9 cellular contexts compared by ENCODE assay signal in the genomic region with DNA sequence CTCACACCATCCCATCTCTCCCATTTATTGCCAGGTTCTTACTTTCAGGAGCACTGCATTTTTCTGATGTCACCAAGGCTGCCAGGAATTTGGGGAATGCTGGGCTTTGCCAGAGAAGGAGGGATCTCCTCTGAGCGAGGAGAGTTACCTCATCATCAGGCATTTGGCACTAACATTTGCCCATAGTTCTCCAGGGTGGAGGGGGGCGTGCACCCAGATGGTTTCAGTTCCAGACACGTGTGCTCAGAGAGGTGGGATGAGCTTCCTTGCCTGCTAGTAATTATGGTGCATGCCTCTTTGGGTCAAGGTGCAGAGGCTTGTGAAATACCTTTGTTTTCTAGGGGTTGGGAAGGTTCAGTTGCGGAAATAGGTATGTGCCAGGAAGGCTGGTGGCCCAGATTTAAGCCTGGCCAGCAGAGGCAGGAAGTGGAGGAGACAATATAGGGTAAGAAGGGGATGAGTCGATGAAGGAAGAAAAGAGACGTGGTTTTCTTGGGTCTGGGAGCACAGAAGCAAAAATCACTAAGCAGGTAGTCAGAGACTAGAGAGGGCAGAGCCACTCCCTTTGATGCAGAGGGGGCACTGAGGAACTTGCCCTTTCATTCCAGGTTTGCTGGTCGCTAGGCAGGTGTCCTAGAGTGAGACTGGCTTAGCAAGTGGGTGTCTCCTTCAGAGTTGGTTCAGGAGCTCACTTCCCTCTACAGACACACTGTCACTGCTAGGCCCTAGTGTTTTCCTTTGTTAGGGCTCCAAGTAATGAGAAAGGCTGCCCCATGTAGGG. TPM values are rescaled to one million over a fixed set of nuclear protein-coding genes. Genes with fewer than 3 reads are reported as not detected.
DNase-seq lines count a peak whose midpoint lies in the region; ATAC-seq and TF ChIP-seq lines count a peak whose summit lies in the region.
"Had no signal": no experiment of that assay in that cellular context is flagged by ENCODE, and none has a peak within 500 bp of the region (broad histone marks: within the 10 kb centered on the region; RNA-seq: fewer than 3 reads in every experiment).

No MANE protein-coding gene starts in this region.

- H3K27ac Mint-ChIP-seq in activated CD4-positive, alpha-beta T cell treated with anti-CD3 and anti-CD28 coated beads, Interleukin-2, amount 10 ng/mL, durations not matched to agents 24 days and 14 days = no peak overlapping the region
- H3K27ac Mint-ChIP-seq: T-helper 1 cell treated with Interleukin-12 subunit alpha and Interleukin-12 subunit beta and Interleukin-4 antibody, amounts not matched to agents 30 μg/mL and 1 μg/mL, for 36 hours had no signal

- H3K36me3 Mint-ChIP-seq in activated CD4-positive, alpha-beta T cell treated with anti-CD3 and anti-CD28 coated beads, Interleukin-2, amount 10 ng/mL, durations not matched to agents 24 days and 14 days (ENCODE audit: low read depth) = no peaks in the 10 kb centered on the region

- peaks cover 45% of the 10 kb centered on the region for H3K4me1 ChIP-seq in ACC112 (ENCODE audit: control insufficient read depth, insufficient read depth, low read length, unreplicated experiment)
- H3K4me1 ChIP-seq in lower lobe of right lung = peaks cover 18% of the 10 kb centered on the region

- intact Hi-C loops in lower lobe of right lung (cut with DNase I) = no loop called here
- intact Hi-C loops in activated CD4-positive, alpha-beta T cell treated with anti-CD3 and anti-CD28 coated beads, Interleukin-2, amount 10 ng/mL, durations not matched to agents 24 days and 14 days (cut with micrococcal nuclease) = no loop called here

- no peak for TF ChIP-seq CTCF in LNCaP clone FGC (IDR thresholded peaks at IDR 0.05; ENCODE audit: control insufficient read depth, extremely low read depth, insufficient read depth)
- TF ChIP-seq CTCF in lower lobe of right lung (IDR thresholded peaks at IDR 0.05) = no peak

- no peaks in the 10 kb centered on the region for H3K9me3 ChIP-seq in lower lobe of right lung

- H3K79me2 ChIP-seq in ACC112 (ENCODE audit: control insufficient read depth, insufficient read depth, low read length, unreplicated experiment) = peaks cover 24% of the 10 kb centered on the region

- H3K4me3 ChIP-seq in ACC112 (ENCODE audit: low read depth, low read length) (peak overlapping the region; percentile 59), LNCaP clone FGC (ENCODE audit: low read depth, low read length) (no peak overlapping the region), lower lobe of right lung (no peak overlapping the region)

- H3K4me3 Mint-ChIP-seq in activated CD4-positive, alpha-beta T cell treated with anti-CD3 and anti-CD28 coated beads, Interleukin-2, amount 10 ng/mL, durations not matched to agents 24 days and 14 days = no peak overlapping the region
- H3K4me3 Mint-ChIP-seq: T-helper 1 cell treated with Interleukin-12 subunit alpha and Interleukin-12 subunit beta and Interleukin-4 antibody, amounts not matched to agents 30 μg/mL and 1 μg/mL, for 36 hours had no signal

- peaks cover 8% of the 10 kb centered on the region for H3K4me1 Mint-ChIP-seq in activated CD4-positive, alpha-beta T cell treated with anti-CD3 and anti-CD28 coated beads, Interleukin-2, amount 10 ng/mL, durations not matched to agents 24 days and 14 days

- DNase-seq in LNCaP clone FGC (ENCODE audit: low read depth) (peak; percentile 54), dedifferentiated amniotic fluid mesenchymal stem cell (ENCODE audit: extremely low spot score) (peak; percentile 94), lower lobe of right lung (peak; percentile 78)
- DNase-seq in stimulated activated CD4-positive, alpha-beta T cell treated with anti-CD3 and anti-CD28 coated beads, Interleukin-12 subunit alpha, Interleukin-12 subunit beta, amount 100 ng/mL, for 4 hours = no peak
- DNase-seq in activated CD4-positive, alpha-beta T cell treated with anti-CD3 and anti-CD28 coated beads, Interleukin-2, amount 10 ng/mL, durations not matched to agents 24 days and 14 days = no peak

- no peaks in the 10 kb centered on the region for H3K27me3 Mint-ChIP-seq in activated CD4-positive, alpha-beta T cell treated with anti-CD3 and anti-CD28 coated beads, Interleukin-2, amount 10 ng/mL, durations not matched to agents 24 days and 14 days

- no peak overlapping the region for H2AFZ ChIP-seq in ACC112 (ENCODE audit: low read length, unreplicated experiment)

- H3K36me3 ChIP-seq in ACC112 (ENCODE audit: insufficient read depth, low read length) = no peaks in the 10 kb centered on the region
- no peaks in the 10 kb centered on the region for H3K36me3 ChIP-seq in lower lobe of right lung

- peak; percentile 91 to 93 for ATAC-seq in lower lobe of right lung
- no peak for ATAC-seq in HG03139 (IDR thresholded peaks at IDR 0.05; ENCODE audit: unreplicated experiment)
- no peak for ATAC-seq in HG03175 (IDR thresholded peaks at IDR 0.05; ENCODE audit: unreplicated experiment)

- no peaks in the 10 kb centered on the region for H3K9me3 Mint-ChIP-seq in activated CD4-positive, alpha-beta T cell treated with anti-CD3 and anti-CD28 coated beads, Interleukin-2, amount 10 ng/mL, durations not matched to agents 24 days and 14 days
- H3K9me3 Mint-ChIP-seq: T-helper 1 cell treated with Interleukin-12 subunit alpha and Interleukin-12 subunit beta and Interleukin-4 antibody, amounts not matched to agents 30 μg/mL and 1 μg/mL, for 36 hours had no signal

- H3K27ac ChIP-seq in ACC112 (ENCODE audit: low read depth, low read length) = peak overlapping the region; percentile 53
- H3K27ac ChIP-seq in lower lobe of right lung = peak overlapping the region; percentile 58

- H3K27me3 ChIP-seq in ACC112 (ENCODE audit: insufficient read depth, low read length) (no peaks in the 10 kb centered on the region), lower lobe of right lung (ENCODE audit: low read depth) (no peaks in the 10 kb centered on the region)

RNA-seq across cellular contexts. Expression of gene TUFT1, which starts 7.2 kb away (rescaled TPM):
- total RNA-seq in lower lobe of right lung = 10.5 TPM
- 1.7 and 2.1 TPM in 2 replicates for total RNA-seq in activated CD4-positive, alpha-beta T cell treated with anti-CD3 and anti-CD28 coated beads, Interleukin-2, amount 10 ng/mL, durations not matched to agents 24 days and 14 days

RNA-seq across cellular contexts. Expression of gene CGN, which starts 36.1 kb away (rescaled TPM):
- total RNA-seq in lower lobe of right lung = 52.9 TPM
- total RNA-seq in activated CD4-positive, alpha-beta T cell treated with anti-CD3 and anti-CD28 coated beads, Interleukin-2, amount 10 ng/mL, durations not matched to agents 24 days and 14 days = 0.07 and 0.28 TPM in 2 replicates

Comparison
In these comparisons a context has a peak if more than half of its experiments do, and no peak if none do; other contexts are left out.
1. DNase-seq: peak in LNCaP clone FGC (single experiment), dedifferentiated amniotic fluid mesenchymal stem cell (single experiment) and lower lobe of right lung (single experiment); none in stimulated activated CD4-positive, alpha-beta T cell treated with anti-CD3 and anti-CD28 coated beads, Interleukin-12 subunit alpha, Interleukin-12 subunit beta, amount 100 ng/mL, for 4 hours (single experiment) and activated CD4-positive, alpha-beta T cell treated with anti-CD3 and anti-CD28 coated beads, Interleukin-2, amount 10 ng/mL, durations not matched to agents 24 days and 14 days (single experiment).
2. ATAC-seq: peak in lower lobe of right lung (2 of 2); none in HG03139 (single experiment) and HG03175 (single experiment).
3. RNA of gene CGN, which starts 36.1 kb away (total RNA-seq): 52.9 TPM in lower lobe of right lung (single experiment); 0.07 to 0.28 TPM in activated CD4-positive, alpha-beta T cell treated with anti-CD3 and anti-CD28 coated beads, Interleukin-2, amount 10 ng/mL, durations not matched to agents 24 days and 14 days; every median in the first group is over 10 times any median in the second.